In the genomic region with DNA sequence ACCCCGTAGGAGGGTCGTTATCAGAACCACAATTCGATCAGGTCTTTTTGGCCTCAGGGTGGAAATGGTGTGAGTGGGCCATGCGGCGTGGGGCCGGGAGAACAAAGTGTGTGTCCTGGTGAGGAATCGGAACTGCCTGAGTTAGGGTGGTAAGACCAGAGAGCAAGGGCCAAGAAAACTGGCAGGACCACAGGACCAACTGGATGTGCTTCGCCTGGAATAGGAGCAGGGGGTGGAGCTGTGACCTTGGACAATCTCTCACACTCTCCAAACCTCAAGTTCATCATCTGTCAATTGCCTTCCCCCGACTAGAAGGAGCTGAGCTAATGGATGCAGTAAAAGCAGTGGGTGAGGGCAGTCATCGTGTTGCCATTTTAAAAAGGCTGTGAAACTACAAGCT, we compare ENCODE assay signal across 20 cellular contexts. TPM values are rescaled to one million over a fixed set of nuclear protein-coding genes. Genes with fewer than 3 reads are reported as not detected.
DNase-seq lines count a peak whose midpoint lies in the region; ATAC-seq and TF ChIP-seq lines count a peak whose summit lies in the region.
"Had no signal": no experiment of that assay in that cellular context is flagged by ENCODE, and none has a peak within 500 bp of the region (broad histone marks: within the 10 kb centered on the region; RNA-seq: fewer than 3 reads in every experiment).

No MANE protein-coding gene starts in this region.

- peaks cover 47% of the 10 kb centered on the region for H3F3A ChIP-seq in smooth muscle cell (ENCODE audit: low read depth)

- peaks cover 33% of the 10 kb centered on the region for H3K79me2 ChIP-seq in smooth muscle cell (ENCODE audit: low read depth)

- no peak overlapping the region for H3K9ac ChIP-seq in smooth muscle cell (ENCODE audit: low read depth)

- ATAC-seq in HG03469 (IDR thresholded peaks at IDR 0.05; ENCODE audit: unreplicated experiment): no peak
- ATAC-seq: GM12878; stimulated activated naive CD8-positive, alpha-beta T cell treated with anti-CD3 and anti-CD28 coated beads, Interleukin-15, Interleukin-2, amounts not matched to agents 100 U/mL and 50 U/mL, for 24 hours had no signal

- H3K4me2 ChIP-seq in smooth muscle cell: peak overlapping the region; percentile 11

- TF ChIP-seq POLR2A in esophagus squamous epithelium (IDR thresholded peaks at IDR 0.05): no peak

- intact Hi-C loops in esophagus squamous epithelium (cut with DNase I): no loop called here

- H3K9me3 ChIP-seq in esophagus squamous epithelium (no peaks in the 10 kb centered on the region), smooth muscle cell (replicated peaks; ENCODE audit: low read depth) (no peaks in the 10 kb centered on the region)
- H3K9me3 ChIP-seq: HAP-1 had no signal

- peaks cover 29% of the 10 kb centered on the region for H4K20me1 ChIP-seq in smooth muscle cell (ENCODE audit: low read depth)

- TF ChIP-seq CTCF in esophagus squamous epithelium (IDR thresholded peaks at IDR 0.05): no peak
- no peak for TF ChIP-seq CTCF in smooth muscle cell (IDR thresholded peaks at IDR 0.05; ENCODE audit: borderline replicate concordance, insufficient read depth, poor library complexity, severe bottlenecking)

- H3K36me3 ChIP-seq in esophagus squamous epithelium: no peaks in the 10 kb centered on the region
- H3K36me3 ChIP-seq in smooth muscle cell (ENCODE audit: low read depth): no peaks in the 10 kb centered on the region
- H3K36me3 ChIP-seq: HAP-1, WERI-Rb-1 had no signal

- H3K27me3 ChIP-seq in esophagus squamous epithelium (peaks cover 0 to 16% (median 0%) of the 10 kb centered on the region in 4 donors), smooth muscle cell (ENCODE audit: low read depth) (no peaks in the 10 kb centered on the region)

- peak overlapping the region in 3 of 4 donors; percentile 32 to 71 (median 60) for H3K27ac ChIP-seq in esophagus squamous epithelium
- H3K27ac ChIP-seq in smooth muscle cell (ENCODE audit: low read depth): peak overlapping the region; percentile 93
- H3K27ac ChIP-seq: WERI-Rb-1 had no signal

- DNase-seq in NCI-H2196 (lab: John Stamatoyannopoulos, UW; ENCODE audit: unreplicated experiment): peak; percentile 44
- no peak for DNase-seq in NCI-H2196 treated with DMSO at 0.1 percent for 48 hours (lab: John Stamatoyannopoulos, UW; ENCODE audit: unreplicated experiment)
- peak; percentile 32 for DNase-seq in DMS79 treated with DMSO at 0.1 percent for 48 hours (lab: John Stamatoyannopoulos, UW)
- DNase-seq in esophagus squamous epithelium (lab: John Stamatoyannopoulos, UW): no peak
- no peak for DNase-seq in smooth muscle cell (lab: John Stamatoyannopoulos, UW; ENCODE audit: unreplicated experiment)
- DNase-seq in occipital lobe (lab: John Stamatoyannopoulos, UW): no peak
- no peak for DNase-seq in 8988T
- DNase-seq: activated CD8-positive, alpha-beta memory T cell treated with anti-CD3 and anti-CD28 coated beads, Interleukin-2, amount 50 U/mL, for 48 hours; activated gamma-delta T cell; amygdala; DMS 273 treated with DMSO at 0.1 percent for 48 hours; erythroblast; midbrain; NCI-H1694; stimulated activated CD4-positive, alpha-beta T cell treated with anti-CD3 and anti-CD28 coated beads, Interleukin-1b, Interleukin-23, amount 100 ng/mL, for 48 hours; stimulated activated naive CD8-positive, alpha-beta T cell treated with anti-CD3 and anti-CD28 coated beads, Interleukin-15, Interleukin-2, amounts not matched to agents 100 U/mL and 50 U/mL, for 24 hours; WERI-Rb-1 had no signal

- 78 to 83% methylated on average over 10 of the region's 10 CpGs for WGBS in esophagus squamous epithelium, 2 donors
- WGBS in smooth muscle cell (ENCODE audit: low lambda C conversion rate): 76% methylated on average over 10 of the region's 10 CpGs

- no peak overlapping the region for H2AFZ ChIP-seq in smooth muscle cell (ENCODE audit: low read depth)

- H3K4me3 ChIP-seq in esophagus squamous epithelium (no peak overlapping the region), smooth muscle cell (no peak overlapping the region)
- H3K4me3 ChIP-seq: GM12878, HAP-1 had no signal

- H3K4me1 ChIP-seq in esophagus squamous epithelium: peaks cover 0 to 60% (median 17%) of the 10 kb centered on the region in 3 donors
- peaks cover 10% of the 10 kb centered on the region for H3K4me1 ChIP-seq in smooth muscle cell (ENCODE audit: low read depth)
- H3K4me1 ChIP-seq: HAP-1 had no signal

RNA-seq across cellular contexts. Expression of a gene that starts 59.5 kb away (rescaled TPM):
- total RNA-seq in esophagus squamous epithelium (10 to 100 TPM; 18.1 to 25.5 (median 21.0) TPM), smooth muscle cell (52.3 and 60.1 TPM in 2 replicates), occipital lobe (38.8 TPM)
- 65.2 and 71.1 TPM in 2 replicates for polyA plus RNA-seq in smooth muscle cell

Comparison
In these comparisons a context has a peak if more than half of its experiments do, and no peak if none do; other contexts are left out.
1. DNase-seq: peak in NCI-H2196 (single experiment) and DMS79 treated with DMSO at 0.1 percent for 48 hours (single experiment); none in NCI-H2196 treated with DMSO at 0.1 percent for 48 hours (single experiment), esophagus squamous epithelium (single experiment), smooth muscle cell (single experiment), occipital lobe (single experiment) and 8988T (single experiment).